ENCODE assay signal across 3 cellular contexts in the genomic region with DNA sequence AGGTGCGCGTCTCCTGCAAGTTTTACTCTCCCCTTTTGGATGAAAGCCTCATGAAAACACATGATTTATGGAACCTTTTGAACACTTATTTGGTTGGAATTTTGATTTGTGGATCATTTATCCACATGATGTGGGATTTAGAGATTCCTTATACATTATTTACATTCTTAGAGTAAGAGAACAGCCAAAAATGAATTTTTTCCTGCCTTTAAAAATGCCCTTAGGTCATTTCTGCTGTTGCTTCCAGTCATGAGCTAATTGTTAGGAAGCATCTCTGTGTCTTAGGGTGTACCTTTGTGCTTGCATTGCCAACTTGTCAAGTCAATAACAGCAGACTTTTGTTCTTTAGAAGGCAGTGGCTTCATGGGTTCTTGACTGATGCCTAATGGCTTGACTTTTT.
TF ChIP-seq lines count a peak whose summit lies in the region.

No MANE protein-coding gene starts in this region.

TF ChIP-seq in SK-N-SH treated with all-trans-retinoic acid at 6 μM for 48 hours, 23 proteins besides CTCF, POLR2A, EP300 and RAD21:
- TF ChIP-seq ISL1 (CRISPR knock-in tag; IDR thresholded peaks at IDR 0.05) (0 out of 2 replicates have a peak, but pooled peaks have one; percentile 18), ZFP30 (CRISPR knock-in tag; IDR thresholded peaks at IDR 0.05) (no peak)
TF ChIP-seq in SK-N-SH treated with all-trans-retinoic acid at 6 μM for 48 hours: peak in this region for 1.

TF ChIP-seq in SK-N-SH, 30 proteins besides CTCF, POLR2A, EP300 and RAD21:
- TF ChIP-seq POLR2AphosphoS5 (IDR thresholded peaks at IDR 0.05; ENCODE audit: low read depth, low read length) (no peak), GABPA (IDR thresholded peaks at IDR 0.05; ENCODE audit: low read depth) (no peak), TAF1 (IDR thresholded peaks at IDR 0.05; ENCODE audit: borderline replicate concordance, low read depth, low read length) (no peak), EZH2phosphoT487 (IDR thresholded peaks at IDR 0.05; ENCODE audit: borderline replicate concordance, low read depth) (no peak), TCF12 (IDR thresholded peaks at IDR 0.05) (no peak), MXI1 (IDR thresholded peaks at IDR 0.05; ENCODE audit: low read depth, low read length) (no peak), NRF1 (IDR thresholded peaks at IDR 0.05; ENCODE audit: low read depth, low read length) (no peak), RFX5 (IDR thresholded peaks at IDR 0.05; ENCODE audit: low read length) (no peak), YY1 (IDR thresholded peaks at IDR 0.05; ENCODE audit: low read depth) (no peak), GATA2 (CRISPR knock-in tag; IDR thresholded peaks at IDR 0.05) (no peak), FOXJ3 (CRISPR knock-in tag; IDR thresholded peaks at IDR 0.05) (no peak)
- TF ChIP-seq, protein P1, sequence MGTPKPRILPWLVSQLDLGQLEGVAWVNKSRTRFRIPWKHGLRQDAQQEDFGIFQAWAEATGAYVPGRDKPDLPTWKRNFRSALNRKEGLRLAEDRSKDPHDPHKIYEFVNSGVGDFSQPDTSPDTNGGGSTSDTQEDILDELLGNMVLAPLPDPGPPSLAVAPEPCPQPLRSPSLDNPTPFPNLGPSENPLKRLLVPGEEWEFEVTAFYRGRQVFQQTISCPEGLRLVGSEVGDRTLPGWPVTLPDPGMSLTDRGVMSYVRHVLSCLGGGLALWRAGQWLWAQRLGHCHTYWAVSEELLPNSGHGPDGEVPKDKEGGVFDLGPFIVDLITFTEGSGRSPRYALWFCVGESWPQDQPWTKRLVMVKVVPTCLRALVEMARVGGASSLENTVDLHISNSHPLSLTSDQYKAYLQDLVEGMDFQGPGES (IDR thresholded peaks at IDR 0.05; ENCODE audit: low read depth, low read length) = no peak
- TF ChIP-seq, protein P2, sequence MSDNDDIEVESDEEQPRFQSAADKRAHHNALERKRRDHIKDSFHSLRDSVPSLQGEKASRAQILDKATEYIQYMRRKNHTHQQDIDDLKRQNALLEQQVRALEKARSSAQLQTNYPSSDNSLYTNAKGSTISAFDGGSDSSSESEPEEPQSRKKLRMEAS (IDR thresholded peaks at IDR 0.05; ENCODE audit: low read depth) = no peak
- TF ChIP-seq, protein P3, sequence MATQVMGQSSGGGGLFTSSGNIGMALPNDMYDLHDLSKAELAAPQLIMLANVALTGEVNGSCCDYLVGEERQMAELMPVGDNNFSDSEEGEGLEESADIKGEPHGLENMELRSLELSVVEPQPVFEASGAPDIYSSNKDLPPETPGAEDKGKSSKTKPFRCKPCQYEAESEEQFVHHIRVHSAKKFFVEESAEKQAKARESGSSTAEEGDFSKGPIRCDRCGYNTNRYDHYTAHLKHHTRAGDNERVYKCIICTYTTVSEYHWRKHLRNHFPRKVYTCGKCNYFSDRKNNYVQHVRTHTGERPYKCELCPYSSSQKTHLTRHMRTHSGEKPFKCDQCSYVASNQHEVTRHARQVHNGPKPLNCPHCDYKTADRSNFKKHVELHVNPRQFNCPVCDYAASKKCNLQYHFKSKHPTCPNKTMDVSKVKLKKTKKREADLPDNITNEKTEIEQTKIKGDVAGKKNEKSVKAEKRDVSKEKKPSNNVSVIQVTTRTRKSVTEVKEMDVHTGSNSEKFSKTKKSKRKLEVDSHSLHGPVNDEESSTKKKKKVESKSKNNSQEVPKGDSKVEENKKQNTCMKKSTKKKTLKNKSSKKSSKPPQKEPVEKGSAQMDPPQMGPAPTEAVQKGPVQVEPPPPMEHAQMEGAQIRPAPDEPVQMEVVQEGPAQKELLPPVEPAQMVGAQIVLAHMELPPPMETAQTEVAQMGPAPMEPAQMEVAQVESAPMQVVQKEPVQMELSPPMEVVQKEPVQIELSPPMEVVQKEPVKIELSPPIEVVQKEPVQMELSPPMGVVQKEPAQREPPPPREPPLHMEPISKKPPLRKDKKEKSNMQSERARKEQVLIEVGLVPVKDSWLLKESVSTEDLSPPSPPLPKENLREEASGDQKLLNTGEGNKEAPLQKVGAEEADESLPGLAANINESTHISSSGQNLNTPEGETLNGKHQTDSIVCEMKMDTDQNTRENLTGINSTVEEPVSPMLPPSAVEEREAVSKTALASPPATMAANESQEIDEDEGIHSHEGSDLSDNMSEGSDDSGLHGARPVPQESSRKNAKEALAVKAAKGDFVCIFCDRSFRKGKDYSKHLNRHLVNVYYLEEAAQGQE (IDR thresholded peaks at IDR 0.05; ENCODE audit: low read depth, low read length) = no peak
- TF ChIP-seq, protein P4, sequence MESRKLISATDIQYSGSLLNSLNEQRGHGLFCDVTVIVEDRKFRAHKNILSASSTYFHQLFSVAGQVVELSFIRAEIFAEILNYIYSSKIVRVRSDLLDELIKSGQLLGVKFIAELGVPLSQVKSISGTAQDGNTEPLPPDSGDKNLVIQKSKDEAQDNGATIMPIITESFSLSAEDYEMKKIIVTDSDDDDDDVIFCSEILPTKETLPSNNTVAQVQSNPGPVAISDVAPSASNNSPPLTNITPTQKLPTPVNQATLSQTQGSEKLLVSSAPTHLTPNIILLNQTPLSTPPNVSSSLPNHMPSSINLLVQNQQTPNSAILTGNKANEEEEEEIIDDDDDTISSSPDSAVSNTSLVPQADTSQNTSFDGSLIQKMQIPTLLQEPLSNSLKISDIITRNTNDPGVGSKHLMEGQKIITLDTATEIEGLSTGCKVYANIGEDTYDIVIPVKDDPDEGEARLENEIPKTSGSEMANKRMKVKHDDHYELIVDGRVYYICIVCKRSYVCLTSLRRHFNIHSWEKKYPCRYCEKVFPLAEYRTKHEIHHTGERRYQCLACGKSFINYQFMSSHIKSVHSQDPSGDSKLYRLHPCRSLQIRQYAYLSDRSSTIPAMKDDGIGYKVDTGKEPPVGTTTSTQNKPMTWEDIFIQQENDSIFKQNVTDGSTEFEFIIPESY (IDR thresholded peaks at IDR 0.05; ENCODE audit: borderline replicate concordance, low read depth) = no peak

TF ChIP-seq in GM12878, 131 proteins besides CTCF, POLR2A, EP300 and RAD21 (continued from another document):
- TF ChIP-seq NR2F1 (conservative IDR thresholded peaks at IDR 0.05) (no peak), BACH1 (IDR thresholded peaks at IDR 0.05; ENCODE audit: borderline replicate concordance) (no peak), NR2C1 (IDR thresholded peaks at IDR 0.05) (no peak), MTA2 (IDR thresholded peaks at IDR 0.05; ENCODE audit: low read depth) (no peak), ATF7 (IDR thresholded peaks at IDR 0.05; ENCODE audit: low read depth) (no peak), SREBF1 (IDR thresholded peaks at IDR 0.05; ENCODE audit: low read length) (no peak)
- TF ChIP-seq, protein P5, sequence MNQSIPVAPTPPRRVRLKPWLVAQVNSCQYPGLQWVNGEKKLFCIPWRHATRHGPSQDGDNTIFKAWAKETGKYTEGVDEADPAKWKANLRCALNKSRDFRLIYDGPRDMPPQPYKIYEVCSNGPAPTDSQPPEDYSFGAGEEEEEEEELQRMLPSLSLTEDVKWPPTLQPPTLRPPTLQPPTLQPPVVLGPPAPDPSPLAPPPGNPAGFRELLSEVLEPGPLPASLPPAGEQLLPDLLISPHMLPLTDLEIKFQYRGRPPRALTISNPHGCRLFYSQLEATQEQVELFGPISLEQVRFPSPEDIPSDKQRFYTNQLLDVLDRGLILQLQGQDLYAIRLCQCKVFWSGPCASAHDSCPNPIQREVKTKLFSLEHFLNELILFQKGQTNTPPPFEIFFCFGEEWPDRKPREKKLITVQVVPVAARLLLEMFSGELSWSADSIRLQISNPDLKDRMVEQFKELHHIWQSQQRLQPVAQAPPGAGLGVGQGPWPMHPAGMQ (IDR thresholded peaks at IDR 0.05; ENCODE audit: borderline replicate concordance) = no peak
- TF ChIP-seq, protein P6, sequence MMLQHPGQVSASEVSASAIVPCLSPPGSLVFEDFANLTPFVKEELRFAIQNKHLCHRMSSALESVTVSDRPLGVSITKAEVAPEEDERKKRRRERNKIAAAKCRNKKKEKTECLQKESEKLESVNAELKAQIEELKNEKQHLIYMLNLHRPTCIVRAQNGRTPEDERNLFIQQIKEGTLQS (IDR thresholded peaks at IDR 0.05; ENCODE audit: borderline replicate concordance, extremely low read depth, low read depth, low read length) = no peak
- TF ChIP-seq, protein P7, sequence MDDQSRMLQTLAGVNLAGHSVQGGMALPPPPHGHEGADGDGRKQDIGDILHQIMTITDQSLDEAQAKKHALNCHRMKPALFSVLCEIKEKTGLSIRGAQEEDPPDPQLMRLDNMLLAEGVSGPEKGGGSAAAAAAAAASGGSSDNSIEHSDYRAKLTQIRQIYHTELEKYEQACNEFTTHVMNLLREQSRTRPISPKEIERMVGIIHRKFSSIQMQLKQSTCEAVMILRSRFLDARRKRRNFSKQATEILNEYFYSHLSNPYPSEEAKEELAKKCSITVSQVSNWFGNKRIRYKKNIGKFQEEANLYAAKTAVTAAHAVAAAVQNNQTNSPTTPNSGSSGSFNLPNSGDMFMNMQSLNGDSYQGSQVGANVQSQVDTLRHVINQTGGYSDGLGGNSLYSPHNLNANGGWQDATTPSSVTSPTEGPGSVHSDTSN (IDR thresholded peaks at IDR 0.05; ENCODE audit: insufficient replicate concordance, low read depth, low read length) = no peak
TF ChIP-seq in GM12878: peak in this region for 0.
